Comparison of ENCODE assay signal across 9 cellular contexts in genomic region chr3:42376397-42376798, GRCh38. TPM values are rescaled to one million over a fixed set of nuclear protein-coding genes. Genes with fewer than 3 reads are reported as not detected.
A peak's percentile ranks its signal among the peaks of the same experiment; 100 is the strongest.
DNase-seq lines count a peak whose midpoint lies in the region; ATAC-seq and TF ChIP-seq lines count a peak whose summit lies in the region.
"Had no signal": no experiment of that assay in that cellular context is flagged by ENCODE, and none has a peak within 500 bp of the region (broad histone marks: within the 10 kb centered on the region; RNA-seq: fewer than 3 reads in every experiment).

No MANE protein-coding gene starts in this region.

- H3K27me3 ChIP-seq in A673 (replicated peaks; ENCODE audit: insufficient read depth, low read depth, low read length, poor library complexity) (no peaks in the 10 kb centered on the region), kidney epithelial cell (ENCODE audit: control insufficient read depth, insufficient read depth, low read length) (no peaks in the 10 kb centered on the region), Peyer's patch (no peaks in the 10 kb centered on the region)

- TF ChIP-seq POLR2A in Peyer's patch (IDR thresholded peaks at IDR 0.05): no peak

- no peaks in the 10 kb centered on the region for H3K9me3 ChIP-seq in A673 (ENCODE audit: low read depth, low read length, poor library complexity, severe bottlenecking)
- no peaks in the 10 kb centered on the region for H3K9me3 ChIP-seq in Peyer's patch

- no TSS peak for BruUV-seq in A673 (replicated peaks; lab: Mats Ljungman, UMichigan)

- H3K4me1 ChIP-seq in A673 (ENCODE audit: insufficient read depth, low read length, poor library complexity, severe bottlenecking) (no peaks in the 10 kb centered on the region), Peyer's patch (no peaks in the 10 kb centered on the region)
- H3K4me1 ChIP-seq: parathyroid adenoma had no signal

- TF ChIP-seq CTCF in A673 (conservative IDR thresholded peaks at IDR 0.05; ENCODE audit: low read depth, low read length) (no peak), kidney epithelial cell (IDR thresholded peaks at IDR 0.05; ENCODE audit: insufficient read depth, low read length, poor library complexity, severe bottlenecking) (no peak), Peyer's patch (IDR thresholded peaks at IDR 0.05) (no peak)

- H3K27ac ChIP-seq in A673 (ENCODE audit: low read depth, low read length, poor library complexity, severe bottlenecking) (no peak overlapping the region), Peyer's patch (no peak overlapping the region)
- H3K27ac ChIP-seq: parathyroid adenoma had no signal

- intact Hi-C loops in A673 (cut with micrococcal nuclease; ENCODE audit: unreplicated experiment): no loop called here

- no peak for ATAC-seq in GM18867 (IDR thresholded peaks at IDR 0.05; ENCODE audit: unreplicated experiment)

- no peak overlapping the region for H3K4me3 ChIP-seq in A673 (ENCODE audit: low read depth, low read length, poor library complexity, severe bottlenecking)
- H3K4me3 ChIP-seq in kidney epithelial cell (ENCODE audit: low read depth, low read length): no peak overlapping the region
- no peak overlapping the region for H3K4me3 ChIP-seq in Peyer's patch

- H3K36me3 ChIP-seq in A673 (ENCODE audit: insufficient read depth, low read length, poor library complexity, severe bottlenecking): no peaks in the 10 kb centered on the region
- H3K36me3 ChIP-seq in kidney epithelial cell (ENCODE audit: control insufficient read depth, insufficient read depth, low read length): no peaks in the 10 kb centered on the region
- H3K36me3 ChIP-seq in Peyer's patch: no peaks in the 10 kb centered on the region

- CTCF ChIA-PET in A673 (lab: Charles Lee): no interaction called here

- peak; percentile 28 for DNase-seq in A673 (ENCODE audit: low spot score)
- DNase-seq in HS-27A (ENCODE audit: low read depth): peak; percentile 81
- peak; percentile 5 for DNase-seq in activated gamma-delta T cell treated with anti-CD3 and anti-CD28 coated beads, Interleukin-2, amount 50 U/mL, for 16 hours (ENCODE audit: low read depth)
- peak; percentile 61 for DNase-seq in kidney epithelial cell (ENCODE audit: low read depth)
- no peak for DNase-seq in germinal center (ENCODE audit: low spot score)
- no peak for DNase-seq in NK-92 treated with Interleukin-12 subunit alpha and Interleukin-12 subunit beta, amount 100 ng/mL, for 24 hours (lab: John Stamatoyannopoulos, UW)
- DNase-seq in Peyer's patch: no peak

- POLR2A ChIA-PET in A673 (lab: Charles Lee; ENCODE audit: low non-redundant PET): no interaction called here

RNA-seq across cellular contexts. Expression of gene LYZL4, which starts 34.0 kb away (rescaled TPM):
- total RNA-seq in A673 (2021) (not detected in 2 replicates), kidney epithelial cell (not detected in 2 replicates), Peyer's patch (not detected)

Comparison
In these comparisons a context has a peak if more than half of its experiments do, and no peak if none do; other contexts are left out.
1. DNase-seq: peak in A673 (single experiment), HS-27A (single experiment), activated gamma-delta T cell treated with anti-CD3 and anti-CD28 coated beads, Interleukin-2, amount 50 U/mL, for 16 hours (single experiment) and kidney epithelial cell (single experiment); none in germinal center (single experiment), NK-92 treated with Interleukin-12 subunit alpha and Interleukin-12 subunit beta, amount 100 ng/mL, for 24 hours (single experiment) and Peyer's patch (0 of 3).